ENCODE assay signal across 29 cellular contexts in the genomic region with DNA sequence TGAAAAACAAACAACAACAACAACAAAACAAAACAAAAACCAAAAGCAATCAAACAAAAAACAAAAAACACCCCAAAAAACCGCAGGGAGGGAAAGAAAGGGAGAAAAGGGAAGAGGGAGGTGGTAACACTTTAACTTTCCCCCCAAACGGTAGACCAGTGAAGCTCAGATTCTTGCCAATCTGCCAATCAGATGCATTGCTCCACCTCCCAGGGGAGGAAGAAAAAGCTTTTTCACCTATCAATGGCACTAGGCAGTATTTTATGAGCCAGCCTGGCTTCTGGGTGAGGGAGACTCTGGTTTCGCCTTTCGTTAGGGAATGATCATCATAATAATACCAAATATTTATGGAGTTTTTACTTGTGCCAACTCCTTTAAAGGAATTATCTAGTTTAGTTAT.
"Had no signal": no experiment of that assay in that cellular context is flagged by ENCODE, and none has a peak within 500 bp of the region (broad histone marks: within the 10 kb centered on the region; RNA-seq: fewer than 3 reads in every experiment).

No MANE protein-coding gene starts in this region.

- H3K9me3 ChIP-seq: SJSA1, SK-N-SH had no signal

- DNase-seq: Karpas-422, MM.1S, MV-4-11, NCI-H1092, NCI-H1105, NCI-H1417 treated with DMSO at 0.1 percent for 48 hours, NCI-H1436 treated with DMSO at 0.1 percent for 48 hours, NCI-H1694 treated with DMSO at 0.1 percent for 48 hours, NCI-H187 treated with DMSO at 0.1 percent for 48 hours, NCI-H2029, NCI-H2081, NCI-H2171 treated with DMSO at 0.1 percent for 48 hours, NCI-H226, NCI-H446 treated with DMSO at 0.1 percent for 48 hours, NCI-H510A, NCI-H524, NCI-H526, NCI-H69, NCI-H748 treated with DMSO at 0.1 percent for 48 hours, NCI-H82, PC-9, Right ventricle myocardium superior, RPMI8226, SHP77 treated with DMSO at 0.1 percent for 48 hours, SK-N-SH, SW 1271 had no signal

- ATAC-seq: Panc1 had no signal

- H3K4me2 ChIP-seq: KMS-11, PC-9, SK-N-SH had no signal

- H3K4me1 ChIP-seq: SJSA1 had no signal

- H3K27ac ChIP-seq: KMS-11, PC-9, SJSA1 had no signal

- H3K36me3 ChIP-seq: SJSA1 had no signal

- H3K4me3 ChIP-seq: PC-9, SJSA1 had no signal

- H2AFZ ChIP-seq: PC-9 had no signal

- H3K9me2 ChIP-seq: SK-N-SH had no signal
